1 cellular context compared by ENCODE assay signal in genomic region chr12:89825591-89826449, GRCh38.
TF ChIP-seq lines count a peak whose summit lies in the region.

No MANE protein-coding gene starts in this region.

TF ChIP-seq in WTC11, 78 proteins besides CTCF, POLR2A, EP300 and RAD21 (continued from another document):
- TF ChIP-seq ZNF532 (CRISPR knock-in tag; IDR thresholded peaks at IDR 0.05; ENCODE audit: borderline replicate concordance) (no peak), NR3C1 (CRISPR knock-in tag; conservative IDR thresholded peaks at IDR 0.05; ENCODE audit: low read depth) (no peak), CREM (CRISPR knock-in tag; IDR thresholded peaks at IDR 0.05) (no peak), NFATC4 (CRISPR knock-in tag; IDR thresholded peaks at IDR 0.05) (no peak), ZNF232 (CRISPR knock-in tag; IDR thresholded peaks at IDR 0.05) (no peak), IRF2 (CRISPR knock-in tag; IDR thresholded peaks at IDR 0.05; ENCODE audit: borderline replicate concordance, low read depth) (no peak), ERG (CRISPR knock-in tag; IDR thresholded peaks at IDR 0.05) (no peak), AR (CRISPR knock-in tag; IDR thresholded peaks at IDR 0.05) (no peak), STAT6 (CRISPR knock-in tag; conservative IDR thresholded peaks at IDR 0.05; ENCODE audit: low read depth) (no peak), RORB (CRISPR knock-in tag; IDR thresholded peaks at IDR 0.05) (no peak), NFE2L1 (CRISPR knock-in tag; IDR thresholded peaks at IDR 0.05) (no peak), FOXK1 (CRISPR knock-in tag; IDR thresholded peaks at IDR 0.05) (no peak), ZNF281 (CRISPR knock-in tag; IDR thresholded peaks at IDR 0.05) (no peak), TP53 (CRISPR knock-in tag; IDR thresholded peaks at IDR 0.05) (no peak)
